ENCODE assay signal across 8 cellular contexts in the genomic region with DNA sequence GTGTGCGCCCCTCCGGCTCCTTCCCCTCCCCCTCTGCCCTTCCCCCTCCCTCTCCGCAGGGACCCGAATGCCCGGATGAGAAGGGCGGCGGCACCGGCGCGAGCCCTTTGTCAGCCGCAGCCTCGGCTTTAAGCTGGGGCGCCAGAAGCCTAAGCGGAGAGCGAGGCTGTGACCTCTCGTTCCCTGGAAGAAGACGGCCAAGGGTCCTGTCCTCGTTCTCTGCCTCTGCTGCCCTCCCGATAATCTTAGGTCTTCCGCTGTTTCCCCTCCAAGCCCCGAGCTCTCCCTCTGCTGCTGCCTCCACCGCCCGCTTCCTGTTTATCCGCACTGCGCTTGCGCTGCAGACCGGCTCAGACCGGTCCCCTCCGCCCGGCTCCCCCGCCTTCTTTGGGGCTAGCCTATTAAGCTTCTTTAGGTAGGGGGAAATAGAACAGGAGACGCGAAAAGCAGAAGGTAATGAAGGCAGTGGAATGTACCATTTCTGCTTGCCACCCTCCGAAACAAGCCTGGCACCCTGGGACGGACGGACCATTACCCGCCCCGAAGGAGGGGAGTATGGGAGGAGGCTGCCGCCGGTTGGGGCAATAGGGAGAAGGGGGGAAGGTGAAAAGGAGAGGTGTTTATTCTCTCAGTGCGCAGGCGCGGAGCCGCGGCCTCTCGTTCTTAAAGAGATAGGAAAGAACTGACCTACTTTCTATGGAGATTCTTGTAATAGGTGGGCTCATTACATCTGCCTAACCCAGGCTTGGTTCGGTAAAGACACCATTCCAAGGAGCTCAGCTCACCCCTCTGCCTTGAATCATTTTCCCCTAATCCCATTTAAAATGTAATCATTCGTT. TPM values are rescaled to one million over a fixed set of nuclear protein-coding genes. Genes with fewer than 3 reads are reported as not detected.
DNase-seq lines count a peak whose midpoint lies in the region; ATAC-seq and TF ChIP-seq lines count a peak whose summit lies in the region.

A gene (minus strand): TSS at position 326 of the 839 bp plus-strand sequence. CDS start 422 bp downstream, outside the sequence.

- peaks cover 34% of the 10 kb centered on the region for H3K4me1 ChIP-seq in suprapubic skin

- TF ChIP-seq EP300 in suprapubic skin (IDR thresholded peaks at IDR 0.05): no peak

- DNase-seq in NCI-H1092 treated with DMSO at 0.1 percent for 48 hours (lab: John Stamatoyannopoulos, UW) (peak; percentile 98), SKM-1 (lab: John Stamatoyannopoulos, UW; ENCODE audit: unreplicated experiment) (peak; percentile 99), globus pallidus (ENCODE audit: low spot score) (peak; percentile 97), nucleus accumbens (lab: John Stamatoyannopoulos, UW) (peak; percentile 87 to 100 (median 97)), suprapubic skin (ENCODE audit: low spot score in 2 of 2) (peak; percentile 99)
- DNase-seq in activated naive CD4-positive, alpha-beta T cell treated with anti-CD3 and anti-CD28 coated beads, Interleukin-2, amount 50 U/mL, for 72 hours (ENCODE audit: low spot score in 2 of 2): peak; percentile 95 to 98

- H3K27me3 ChIP-seq in suprapubic skin: no peaks in the 10 kb centered on the region

- H3K36me3 ChIP-seq in suprapubic skin: no peaks in the 10 kb centered on the region

- peaks cover 18 to 32% of the 10 kb centered on the region in 2 donors for H3K36me3 Mint-ChIP-seq in activated naive CD4-positive, alpha-beta T cell treated with anti-CD3 and anti-CD28 coated beads, Interleukin-2, amount 50 U/mL, for 72 hours

- H3K27ac Mint-ChIP-seq in activated naive CD4-positive, alpha-beta T cell treated with anti-CD3 and anti-CD28 coated beads, Interleukin-2, amount 50 U/mL, for 72 hours: peak within 1 kb of the TSS; percentile 96 to 97

- TF ChIP-seq CTCF in suprapubic skin (IDR thresholded peaks at IDR 0.05): no peak

- H3K9me3 ChIP-seq in suprapubic skin: no peaks in the 10 kb centered on the region

- peak within 1 kb of the TSS; percentile 90 for H3K27ac ChIP-seq in suprapubic skin

- peak; percentile 85 to 93 for TF ChIP-seq POLR2A in suprapubic skin (IDR thresholded peaks at IDR 0.05)

- under 1% methylated on average over 46 of the region's 48 CpGs for WGBS in suprapubic skin

- ATAC-seq in HG02610 (IDR thresholded peaks at IDR 0.05; ENCODE audit: unreplicated experiment): peak; percentile 87
- peak; percentile 90 to 94 for ATAC-seq in activated naive CD4-positive, alpha-beta T cell treated with anti-CD3 and anti-CD28 coated beads, Interleukin-2, amount 50 U/mL, for 72 hours

- H3K9me3 Mint-ChIP-seq in activated naive CD4-positive, alpha-beta T cell treated with anti-CD3 and anti-CD28 coated beads, Interleukin-2, amount 50 U/mL, for 72 hours: no peaks in the 10 kb centered on the region

- H3K4me3 ChIP-seq in GM08714 (ENCODE audit: low read length) (peak within 1 kb of the TSS; percentile 88), suprapubic skin (peak within 1 kb of the TSS; percentile 76)

RNA-seq across cellular contexts. Expression of the gene that starts here (rescaled TPM):
- total RNA-seq in activated naive CD4-positive, alpha-beta T cell treated with anti-CD3 and anti-CD28 coated beads, Interleukin-2, amount 50 U/mL, for 72 hours: 100 to 1,000 TPM; 136 to 238 TPM
- 100 to 1,000 TPM in 3 of 4 donors, 10 to 100 TPM in 1; 90.2 to 423 (median 131) TPM for total RNA-seq in suprapubic skin

Comparison
In these comparisons a context has a peak if more than half of its experiments do, and no peak if none do; other contexts are left out.
1. Peak in every context shown above with its lines: DNase-seq, ATAC-seq, H3K4me3 ChIP-seq and H3K27ac ChIP-seq.